ENCODE assay signal across 8 cellular contexts in the genomic region with DNA sequence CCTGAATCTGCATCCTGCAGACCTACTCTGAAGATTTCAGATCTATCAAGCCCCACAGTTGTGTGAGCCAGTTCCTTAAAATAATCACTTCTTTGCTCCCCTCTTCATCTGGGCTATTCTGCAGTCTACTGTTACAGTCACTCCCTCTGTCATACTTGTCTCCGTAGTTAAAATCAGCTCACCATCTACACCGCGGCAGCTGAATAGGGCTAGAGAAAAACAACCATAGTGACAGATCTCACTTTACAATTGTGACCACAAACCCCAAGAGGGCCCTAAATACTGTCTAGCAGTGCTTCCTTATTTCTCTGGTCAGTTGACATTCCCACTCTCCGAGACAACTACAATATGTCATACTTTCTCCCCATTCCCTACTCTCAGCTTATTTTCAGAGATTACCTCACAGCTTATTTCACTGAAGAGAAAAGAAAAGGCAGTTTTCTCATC. TPM values are rescaled to one million over a fixed set of nuclear protein-coding genes. Genes with fewer than 3 reads are reported as not detected.
A peak's percentile ranks its signal among the peaks of the same experiment; 100 is the strongest.
DNase-seq lines count a peak whose midpoint lies in the region; ATAC-seq, FAIRE-seq and TF ChIP-seq lines count a peak whose summit lies in the region.

No MANE protein-coding gene starts in this region.

- TF ChIP-seq CTCF in astrocyte of the spinal cord (IDR thresholded peaks at IDR 0.05; ENCODE audit: low read depth, low read length) (no peak), PC-3 (conservative IDR thresholded peaks at IDR 0.05; ENCODE audit: low read depth, low read length) (no peak), HFFc6 (IDR thresholded peaks at IDR 0.05) (no peak), GM23338 (conservative IDR thresholded peaks at IDR 0.05; ENCODE audit: low read depth in 2 of 2) (no peak)

- no peak overlapping the region for H3K4me3 ChIP-seq in astrocyte of the spinal cord (ENCODE audit: low read depth, low read length)
- no peak overlapping the region for H3K4me3 ChIP-seq in PC-3 (ENCODE audit: low read length)
- H3K4me3 ChIP-seq in GM23338, result no peak overlapping the region

- H3F3A ChIP-seq in PC-3 (ENCODE audit: low read length, unreplicated experiment) (no peaks in the 10 kb centered on the region), GM23338 (replicated peaks; ENCODE audit: low read depth) (no peaks in the 10 kb centered on the region)

- no peaks in the 10 kb centered on the region for H3K9me2 ChIP-seq in PC-3 (replicated peaks; ENCODE audit: low read length)
- H3K9me2 ChIP-seq in GM23338 (ENCODE audit: insufficient read depth), result no peaks in the 10 kb centered on the region

- no peak for FAIRE-seq in urothelium cell line (lab: Jason Lieb, UNC)

- H3K9me3 Mint-ChIP-seq in HFFc6 (no peaks in the 10 kb centered on the region), GM23338 (peaks cover 3% of the 10 kb centered on the region; the same call in 1 of the 3 replicates)

- H3K4me1 ChIP-seq in PC-3 (ENCODE audit: insufficient read depth, low read length) (peaks cover 6% of the 10 kb centered on the region; the same call in 1 of the 2 replicates), GM23338 (ENCODE audit: insufficient read depth) (no peaks in the 10 kb centered on the region; the same call in 1 of the 2 replicates)

- H3K27ac ChIP-seq in PC-3 (ENCODE audit: low read length) (no peak overlapping the region), GM23338 (ENCODE audit: low read depth) (no peak overlapping the region)

- ATAC-seq in GM19397 (IDR thresholded peaks at IDR 0.05; ENCODE audit: unreplicated experiment), result peak; percentile 85
- ATAC-seq in HG03432 (IDR thresholded peaks at IDR 0.05; ENCODE audit: unreplicated experiment), result peak; percentile 84
- ATAC-seq in PC-3, result no peak
- no peak for ATAC-seq in GM23338

- H3K36me3 ChIP-seq in PC-3 (ENCODE audit: low read depth, low read length) (peaks cover 6% of the 10 kb centered on the region), GM23338 (ENCODE audit: insufficient read depth) (no peaks in the 10 kb centered on the region)

- peaks cover 67% of the 10 kb centered on the region for H3K79me2 ChIP-seq in PC-3 (ENCODE audit: low read length)
- peaks cover 100% of the 10 kb centered on the region for H3K79me2 ChIP-seq in GM23338 (replicated peaks; ENCODE audit: insufficient read depth)

- H3K27ac Mint-ChIP-seq in HFFc6 (no peak overlapping the region), GM23338 (no peak overlapping the region)

- H3K36me3 Mint-ChIP-seq in HFFc6 (ENCODE audit: low read depth) (peaks cover 6% of the 10 kb centered on the region), GM23338 (ENCODE audit: low read depth) (peaks cover 8% of the 10 kb centered on the region)

- H3K4me1 Mint-ChIP-seq in HFFc6 (ENCODE audit: low read depth), result 0 out of 2 replicates have a peak, but pooled peaks cover 8% of the 10 kb centered on the region
- H3K4me1 Mint-ChIP-seq in GM23338, result no peaks in the 10 kb centered on the region; the same call in 2 of the 3 replicates

- H3K4me3 Mint-ChIP-seq in HFFc6 (no peak overlapping the region), GM23338 (no peak overlapping the region)

- H2AFZ ChIP-seq in PC-3 (ENCODE audit: low read length) (no peak overlapping the region), GM23338 (no peak overlapping the region)

- H3K9ac ChIP-seq in PC-3 (ENCODE audit: low read length), result no peak overlapping the region

- CTCF ChIA-PET in PC-3 (lab: Charles Lee), result no interaction called here

- no TSS peak for BruUV-seq in PC-3 (replicated peaks; lab: Mats Ljungman, UMichigan)

- in situ Hi-C loops in astrocyte of the spinal cord (cut with HindIII; ENCODE audit: low sequenced_read_pairs), result no loop called here

- H3K4me2 ChIP-seq in PC-3 (ENCODE audit: low read length) (no peak overlapping the region), GM23338 (no peak overlapping the region)

- H3K27me3 ChIP-seq in PC-3 (ENCODE audit: low read length) (no peaks in the 10 kb centered on the region), GM23338 (ENCODE audit: insufficient read depth) (no peaks in the 10 kb centered on the region)

- H4K20me1 ChIP-seq in PC-3 (ENCODE audit: low read length) (no peaks in the 10 kb centered on the region; the same call in 1 of the 2 replicates), GM23338 (replicated peaks; ENCODE audit: insufficient read depth) (peaks cover 41% of the 10 kb centered on the region; the same call in 1 of the 2 replicates)

- POLR2A ChIA-PET in PC-3 (lab: Charles Lee; ENCODE audit: unreplicated experiment), result no interaction called here

- intact Hi-C loops in PC-3 (cut with micrococcal nuclease), result no loop called here

- no peaks in the 10 kb centered on the region for H3K27me3 Mint-ChIP-seq in HFFc6 (ENCODE audit: insufficient read depth)
- H3K27me3 Mint-ChIP-seq in GM23338 (ENCODE audit: insufficient read depth, low read depth, poor library complexity), result no peaks in the 10 kb centered on the region

- no peaks in the 10 kb centered on the region for H3K9me3 ChIP-seq in PC-3 (ENCODE audit: low read length)

- DNase-seq in A172 (ENCODE audit: low spot score) (peak; percentile 13), astrocyte of the spinal cord (ENCODE audit: low read depth, low spot score) (peak; percentile 37), PC-3 (no peak), urothelium cell line (ENCODE audit: low spot score) (no peak), HFFc6 (no peak), GM23338 (ENCODE audit: low spot score) (no peak)

TF ChIP-seq in GM23338, 12 proteins besides CTCF, POLR2A, EP300 and RAD21 (continues in another document):
- TF ChIP-seq NANOG (IDR thresholded peaks at IDR 0.05; ENCODE audit: borderline replicate concordance) (no peak), CREB1 (CRISPR knock-in tag; IDR thresholded peaks at IDR 0.05; ENCODE audit: low read depth) (no peak), EZH2phosphoT487 (IDR thresholded peaks at IDR 0.05; ENCODE audit: unreplicated experiment) (no peak), EZH2 (IDR thresholded peaks at IDR 0.05; ENCODE audit: low read depth, unreplicated experiment) (no peak)
- TF ChIP-seq, protein P1, sequence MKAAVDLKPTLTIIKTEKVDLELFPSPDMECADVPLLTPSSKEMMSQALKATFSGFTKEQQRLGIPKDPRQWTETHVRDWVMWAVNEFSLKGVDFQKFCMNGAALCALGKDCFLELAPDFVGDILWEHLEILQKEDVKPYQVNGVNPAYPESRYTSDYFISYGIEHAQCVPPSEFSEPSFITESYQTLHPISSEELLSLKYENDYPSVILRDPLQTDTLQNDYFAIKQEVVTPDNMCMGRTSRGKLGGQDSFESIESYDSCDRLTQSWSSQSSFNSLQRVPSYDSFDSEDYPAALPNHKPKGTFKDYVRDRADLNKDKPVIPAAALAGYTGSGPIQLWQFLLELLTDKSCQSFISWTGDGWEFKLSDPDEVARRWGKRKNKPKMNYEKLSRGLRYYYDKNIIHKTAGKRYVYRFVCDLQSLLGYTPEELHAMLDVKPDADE (IDR thresholded peaks at IDR 0.05), result no peak

RNA-seq across cellular contexts. Expression of gene DESI2, which starts 12.9 kb away (rescaled TPM):
- 109 and 133 TPM in 2 replicates for total RNA-seq in A172 (2014; rRNA removed; shearing (Covaris generic))
- total RNA-seq in PC-3 (2014; rRNA removed), result 58.7 and 81.8 TPM in 2 replicates
- total RNA-seq in HFFc6 (2021; fragmentation: NEBNext Ultra II Directional; extraction: Animal tissue kit (Norgen Biotek cat#: 25700)), result 10 to 100 TPM; 23.5 to 32.3 (median 28.0) TPM
- 145 and 175 TPM in 2 replicates for total RNA-seq in GM23338 (2014; rRNA removed; shearing (Covaris generic))
- polyA plus RNA-seq in GM23338 (2016; fragmentation: Nextera tagmentation; extraction: Ambion mirVana), result 115 and 145 TPM in 2 replicates

Comparison
In these comparisons a context has a peak if more than half of its experiments do, and no peak if none do; other contexts are left out.
1. DNase-seq: peak in A172 (single experiment) and astrocyte of the spinal cord (single experiment); none in PC-3 (single experiment), urothelium cell line (single experiment), HFFc6 (single experiment) and GM23338 (single experiment).
2. ATAC-seq: peak in GM19397 (single experiment) and HG03432 (single experiment); none in PC-3 (single experiment) and GM23338 (single experiment).